Comparison of ENCODE assay signal across 1 cellular context in genomic region chr5:55177078-55177477, GRCh38.
TF ChIP-seq lines count a peak whose summit lies in the region.

No MANE protein-coding gene starts in this region.

TF ChIP-seq in SK-N-SH, 30 proteins besides CTCF, POLR2A, EP300 and RAD21 (continued from another document):
- TF ChIP-seq MAX (IDR thresholded peaks at IDR 0.05; ENCODE audit: low read depth) (no peak), RXRA (IDR thresholded peaks at IDR 0.05; ENCODE audit: borderline replicate concordance, low read depth) (no peak), ELF1 (IDR thresholded peaks at IDR 0.05) (no peak), FOXM1 (IDR thresholded peaks at IDR 0.05; ENCODE audit: low read depth) (no peak), MXI1 (IDR thresholded peaks at IDR 0.05; ENCODE audit: low read depth, low read length) (no peak), EZH2phosphoT487 (IDR thresholded peaks at IDR 0.05; ENCODE audit: borderline replicate concordance, low read depth) (no peak), REST (IDR thresholded peaks at IDR 0.05; ENCODE audit: low read depth, low read length) (no peak), USF2 (IDR thresholded peaks at IDR 0.05; ENCODE audit: borderline replicate concordance, low read depth, low read length) (no peak), CHD2 (IDR thresholded peaks at IDR 0.05; ENCODE audit: low read length, partially characterized antibody) (no peak), JUND (IDR thresholded peaks at IDR 0.05) (no peak), IRF3 (IDR thresholded peaks at IDR 0.05; ENCODE audit: low read depth, low read length) (no peak), POLR2AphosphoS5 (IDR thresholded peaks at IDR 0.05; ENCODE audit: low read depth, low read length) (no peak), TEAD4 (IDR thresholded peaks at IDR 0.05; ENCODE audit: borderline replicate concordance, insufficient read depth) (no peak), TCF12 (IDR thresholded peaks at IDR 0.05) (no peak), PBX3 (IDR thresholded peaks at IDR 0.05) (no peak), FOSL2 (IDR thresholded peaks at IDR 0.05; ENCODE audit: borderline replicate concordance, low read depth) (no peak)
